ENCODE assay signal across 1 cellular context in the genomic region with DNA sequence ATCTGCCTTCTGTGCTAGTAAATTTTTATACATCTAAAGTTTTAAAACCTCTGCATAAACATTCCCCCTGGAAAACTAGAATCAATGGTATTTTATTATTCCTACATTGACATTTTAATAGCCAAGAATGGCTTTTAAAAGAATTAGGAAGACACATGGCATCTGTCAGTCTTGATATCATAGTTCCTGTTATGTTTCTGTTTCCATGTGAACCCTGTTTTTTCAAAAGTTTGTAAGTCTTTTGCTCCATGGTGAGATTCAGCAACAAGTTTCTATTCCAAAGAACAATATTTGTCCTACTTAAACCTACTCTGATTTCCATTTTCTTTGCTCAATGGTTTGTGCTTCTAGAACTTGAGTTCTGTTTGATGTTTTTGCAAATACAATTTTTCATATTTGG.
TF ChIP-seq lines count a peak whose summit lies in the region.

No MANE protein-coding gene starts in this region.

TF ChIP-seq in WTC11, 78 proteins besides CTCF, POLR2A, EP300 and RAD21 (continued from another document):
- TF ChIP-seq, protein P1, sequence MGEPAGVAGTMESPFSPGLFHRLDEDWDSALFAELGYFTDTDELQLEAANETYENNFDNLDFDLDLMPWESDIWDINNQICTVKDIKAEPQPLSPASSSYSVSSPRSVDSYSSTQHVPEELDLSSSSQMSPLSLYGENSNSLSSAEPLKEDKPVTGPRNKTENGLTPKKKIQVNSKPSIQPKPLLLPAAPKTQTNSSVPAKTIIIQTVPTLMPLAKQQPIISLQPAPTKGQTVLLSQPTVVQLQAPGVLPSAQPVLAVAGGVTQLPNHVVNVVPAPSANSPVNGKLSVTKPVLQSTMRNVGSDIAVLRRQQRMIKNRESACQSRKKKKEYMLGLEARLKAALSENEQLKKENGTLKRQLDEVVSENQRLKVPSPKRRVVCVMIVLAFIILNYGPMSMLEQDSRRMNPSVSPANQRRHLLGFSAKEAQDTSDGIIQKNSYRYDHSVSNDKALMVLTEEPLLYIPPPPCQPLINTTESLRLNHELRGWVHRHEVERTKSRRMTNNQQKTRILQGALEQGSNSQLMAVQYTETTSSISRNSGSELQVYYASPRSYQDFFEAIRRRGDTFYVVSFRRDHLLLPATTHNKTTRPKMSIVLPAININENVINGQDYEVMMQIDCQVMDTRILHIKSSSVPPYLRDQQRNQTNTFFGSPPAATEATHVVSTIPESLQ (CRISPR knock-in tag; IDR thresholded peaks at IDR 0.05), result no peak
